8 cellular contexts compared by ENCODE assay signal in genomic region chr1:30379684-30380624, GRCh38.
DNase-seq lines count a peak whose midpoint lies in the region; ATAC-seq and TF ChIP-seq lines count a peak whose summit lies in the region.

No MANE protein-coding gene starts in this region.

- H4K20me1 ChIP-seq in GM23248 (ENCODE audit: insufficient read depth), result no peaks in the 10 kb centered on the region

- H3K79me2 ChIP-seq in GM23248 (ENCODE audit: insufficient read depth), result no peaks in the 10 kb centered on the region

- 25 to 28% methylated on average over 13 of the region's 13 CpGs for WGBS in GM23248 (ENCODE audit: low coverage in 1 of 2, low lambda C conversion rate in 2 of 2, missing lambda C conversion rate in 2 of 2), 2 experiments

- peak overlapping the region; percentile 12 for H3K4me2 ChIP-seq in GM23248 (ENCODE audit: unreplicated experiment)

- DNase-seq in BE2C, result peak; percentile 55
- peak; percentile 89 for DNase-seq in GM23248
- peak; percentile 74 for DNase-seq in NCI-H2196 treated with DMSO at 0.1 percent for 48 hours (lab: John Stamatoyannopoulos, UW; ENCODE audit: unreplicated experiment)
- peak; percentile 40 for DNase-seq in activated CD4-positive, CD25-positive, alpha-beta regulatory T cell treated with anti-CD3 and anti-CD28 coated beads, Interleukin-2, amount 50 U/mL, for 72 hours
- DNase-seq in dorsolateral prefrontal cortex, result peak in 6 of 10 donors; percentile 27 to 67 (median 54)
- no peak for DNase-seq in left lung
- peak in 2 of 3 donors; percentile 11 to 15 for DNase-seq in stimulated activated CD4-positive, alpha-beta T cell treated with anti-CD3 and anti-CD28 coated beads, TNF-alpha, amount 100 ng/mL, for 1 hour (ENCODE audit: low read depth in 3 of 3, low spot score in 1 of 3)

- in situ Hi-C loops in GM23248 (cut with MboI), result no loop called here

- no peaks in the 10 kb centered on the region for H3K36me3 ChIP-seq in BE2C
- no peaks in the 10 kb centered on the region for H3K36me3 ChIP-seq in GM23248 (ENCODE audit: low read depth)
- H3K36me3 ChIP-seq in left lung, result no peaks in the 10 kb centered on the region

- H3K4me3 ChIP-seq in BE2C (ENCODE audit: low read depth, low read length) (no peak overlapping the region), GM23248 (no peak overlapping the region), dorsolateral prefrontal cortex (no peak overlapping the region), left lung (no peak overlapping the region)

- H3K9ac ChIP-seq in GM23248, result peak overlapping the region; percentile 22

- intact Hi-C loops in dorsolateral prefrontal cortex (cut with DNase I) (loop anchor here in 1 of 2 donors (5.0 to 10.0 kb wide), 4 partner anchors 275 to 1143 kb away; partner anchors contain the start of gene PTPRU), left lung (cut with DNase I) (no loop called here)

- 0 out of 2 replicates have a peak, but pooled peaks cover 7% of the 10 kb centered on the region for H3F3A ChIP-seq in GM23248 (ENCODE audit: insufficient read depth)

- TF ChIP-seq CTCF in BE2C (IDR thresholded peaks at IDR 0.05; ENCODE audit: low read depth, low read length) (peak; percentile 77), dorsolateral prefrontal cortex (IDR thresholded peaks at IDR 0.05 in 54 of 56, conservative IDR thresholded peaks at IDR 0.05 in 2 of 56; ENCODE audit: low read depth in 1 of 56, partially characterized antibody in 56 of 56) (peak; percentile 69 to 95 (median 82)), left lung (IDR thresholded peaks at IDR 0.05) (peak; percentile 69 to 93)

- H3K27me3 ChIP-seq in BE2C, result no peaks in the 10 kb centered on the region
- H3K27me3 ChIP-seq in GM23248 (replicated peaks; ENCODE audit: insufficient read depth), result no peaks in the 10 kb centered on the region
- peaks cover 0 to 51% (median 2%) of the 10 kb centered on the region in 45 donors for H3K27me3 ChIP-seq in dorsolateral prefrontal cortex
- peaks cover 0 to 72% of the 10 kb centered on the region in 2 donors for H3K27me3 ChIP-seq in left lung

- peak; percentile 95 for ATAC-seq in left lung
- ATAC-seq in HG02981 (IDR thresholded peaks at IDR 0.05; ENCODE audit: unreplicated experiment), result no peak

- H3K27ac ChIP-seq in GM23248, result peak overlapping the region; percentile 7; the same call in 1 of the 2 replicates
- H3K27ac ChIP-seq in dorsolateral prefrontal cortex, result peak overlapping the region in 11 of 59 donors; percentile 0 to 58 (median 26)
- H3K27ac ChIP-seq in left lung, result no peak overlapping the region

- no peaks in the 10 kb centered on the region for H3K9me2 ChIP-seq in GM23248 (ENCODE audit: insufficient read depth)

- no peaks in the 10 kb centered on the region; the same call in 1 of the 2 replicates for H3K4me1 ChIP-seq in BE2C
- H3K4me1 ChIP-seq in GM23248 (ENCODE audit: insufficient read depth), result peaks cover 19% of the 10 kb centered on the region
- peaks cover 0 to 2% of the 10 kb centered on the region in 2 donors for H3K4me1 ChIP-seq in left lung

- H2AFZ ChIP-seq in GM23248, result peak overlapping the region; percentile 67

- no peaks in the 10 kb centered on the region for H3K9me3 ChIP-seq in BE2C
- H3K9me3 ChIP-seq in GM23248 (ENCODE audit: low read depth), result no peaks in the 10 kb centered on the region
- no peaks in the 10 kb centered on the region for H3K9me3 ChIP-seq in left lung

Comparison
In these comparisons a context has a peak if more than half of its experiments do, and no peak if none do; other contexts are left out.
1. DNase-seq: peak in BE2C (single experiment), GM23248 (single experiment), NCI-H2196 treated with DMSO at 0.1 percent for 48 hours (single experiment), activated CD4-positive, CD25-positive, alpha-beta regulatory T cell treated with anti-CD3 and anti-CD28 coated beads, Interleukin-2, amount 50 U/mL, for 72 hours (single experiment), dorsolateral prefrontal cortex (6 of 10) and stimulated activated CD4-positive, alpha-beta T cell treated with anti-CD3 and anti-CD28 coated beads, TNF-alpha, amount 100 ng/mL, for 1 hour (2 of 3); none in left lung (0 of 2).
2. Peak in every context shown above with its lines, with median percentiles within 50 percentile points of each other: CTCF ChIP-seq.